1 cellular context compared by ENCODE assay signal in the genomic region with DNA sequence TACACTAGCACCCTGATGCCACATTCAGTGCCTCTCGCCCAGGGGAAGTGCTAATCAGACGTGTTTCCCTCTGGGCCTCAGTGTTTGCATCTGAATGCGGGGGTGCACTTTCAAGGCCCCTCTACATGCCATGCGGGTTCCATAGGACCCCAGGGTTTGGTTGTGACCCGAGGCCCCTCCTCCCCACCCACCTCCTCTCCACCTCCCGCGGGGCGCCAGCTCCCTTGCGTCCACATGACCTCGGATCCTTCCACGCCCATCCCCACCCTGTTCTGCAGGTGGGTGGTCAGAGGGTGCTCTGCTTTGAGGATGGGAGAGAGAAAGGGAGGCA.
TF ChIP-seq lines count a peak whose summit lies in the region.

No MANE protein-coding gene starts in this region.

TF ChIP-seq in GM12878, 131 proteins besides CTCF, POLR2A, EP300 and RAD21:
- TF ChIP-seq POLR2AphosphoS5 (IDR thresholded peaks at IDR 0.05; ENCODE audit: low read length) (peak; percentile 32; the same call in 1 of the 2 replicates), EGR1 (IDR thresholded peaks at IDR 0.05; ENCODE audit: borderline replicate concordance in 1 of 2, low read depth in 2 of 2, low read length in 2 of 2) (no peak), BHLHE40 (IDR thresholded peaks at IDR 0.05; ENCODE audit: borderline replicate concordance in 1 of 2, low read depth in 2 of 2, low read length in 1 of 2) (no peak), CREB1 (IDR thresholded peaks at IDR 0.05; ENCODE audit: low read depth) (no peak), SMAD5 (IDR thresholded peaks at IDR 0.05; ENCODE audit: low read depth) (no peak), MTA3 (IDR thresholded peaks at IDR 0.05; ENCODE audit: borderline replicate concordance, low read length) (no peak), HDGF (IDR thresholded peaks at IDR 0.05) (peak; percentile 71), PAX8 (IDR thresholded peaks at IDR 0.05) (no peak), SPI1 (IDR thresholded peaks at IDR 0.05; ENCODE audit: borderline replicate concordance, insufficient read depth, low read depth, low read length) (no peak; the same call in 1 of the 2 replicates), RB1 (IDR thresholded peaks at IDR 0.05; ENCODE audit: borderline replicate concordance) (no peak), YBX1 (IDR thresholded peaks at IDR 0.05) (no peak), SREBF1 (IDR thresholded peaks at IDR 0.05; ENCODE audit: low read length) (no peak), BMI1 (IDR thresholded peaks at IDR 0.05; ENCODE audit: borderline replicate concordance) (peak; percentile 7; the same call in 1 of the 2 replicates)
- TF ChIP-seq, protein P1, sequence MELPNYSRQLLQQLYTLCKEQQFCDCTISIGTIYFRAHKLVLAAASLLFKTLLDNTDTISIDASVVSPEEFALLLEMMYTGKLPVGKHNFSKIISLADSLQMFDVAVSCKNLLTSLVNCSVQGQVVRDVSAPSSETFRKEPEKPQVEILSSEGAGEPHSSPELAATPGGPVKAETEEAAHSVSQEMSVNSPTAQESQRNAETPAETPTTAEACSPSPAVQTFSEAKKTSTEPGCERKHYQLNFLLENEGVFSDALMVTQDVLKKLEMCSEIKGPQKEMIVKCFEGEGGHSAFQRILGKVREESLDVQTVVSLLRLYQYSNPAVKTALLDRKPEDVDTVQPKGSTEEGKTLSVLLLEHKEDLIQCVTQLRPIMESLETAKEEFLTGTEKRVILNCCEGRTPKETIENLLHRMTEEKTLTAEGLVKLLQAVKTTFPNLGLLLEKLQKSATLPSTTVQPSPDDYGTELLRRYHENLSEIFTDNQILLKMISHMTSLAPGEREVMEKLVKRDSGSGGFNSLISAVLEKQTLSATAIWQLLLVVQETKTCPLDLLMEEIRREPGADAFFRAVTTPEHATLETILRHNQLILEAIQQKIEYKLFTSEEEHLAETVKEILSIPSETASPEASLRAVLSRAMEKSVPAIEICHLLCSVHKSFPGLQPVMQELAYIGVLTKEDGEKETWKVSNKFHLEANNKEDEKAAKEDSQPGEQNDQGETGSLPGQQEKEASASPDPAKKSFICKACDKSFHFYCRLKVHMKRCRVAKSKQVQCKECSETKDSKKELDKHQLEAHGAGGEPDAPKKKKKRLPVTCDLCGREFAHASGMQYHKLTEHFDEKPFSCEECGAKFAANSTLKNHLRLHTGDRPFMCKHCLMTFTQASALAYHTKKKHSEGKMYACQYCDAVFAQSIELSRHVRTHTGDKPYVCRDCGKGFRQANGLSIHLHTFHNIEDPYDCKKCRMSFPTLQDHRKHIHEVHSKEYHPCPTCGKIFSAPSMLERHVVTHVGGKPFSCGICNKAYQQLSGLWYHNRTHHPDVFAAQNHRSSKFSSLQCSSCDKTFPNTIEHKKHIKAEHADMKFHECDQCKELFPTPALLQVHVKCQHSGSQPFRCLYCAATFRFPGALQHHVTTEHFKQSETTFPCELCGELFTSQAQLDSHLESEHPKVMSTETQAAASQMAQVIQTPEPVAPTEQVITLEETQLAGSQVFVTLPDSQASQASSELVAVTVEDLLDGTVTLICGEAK (IDR thresholded peaks at IDR 0.05; ENCODE audit: borderline replicate concordance): no peak
- TF ChIP-seq, protein P2, sequence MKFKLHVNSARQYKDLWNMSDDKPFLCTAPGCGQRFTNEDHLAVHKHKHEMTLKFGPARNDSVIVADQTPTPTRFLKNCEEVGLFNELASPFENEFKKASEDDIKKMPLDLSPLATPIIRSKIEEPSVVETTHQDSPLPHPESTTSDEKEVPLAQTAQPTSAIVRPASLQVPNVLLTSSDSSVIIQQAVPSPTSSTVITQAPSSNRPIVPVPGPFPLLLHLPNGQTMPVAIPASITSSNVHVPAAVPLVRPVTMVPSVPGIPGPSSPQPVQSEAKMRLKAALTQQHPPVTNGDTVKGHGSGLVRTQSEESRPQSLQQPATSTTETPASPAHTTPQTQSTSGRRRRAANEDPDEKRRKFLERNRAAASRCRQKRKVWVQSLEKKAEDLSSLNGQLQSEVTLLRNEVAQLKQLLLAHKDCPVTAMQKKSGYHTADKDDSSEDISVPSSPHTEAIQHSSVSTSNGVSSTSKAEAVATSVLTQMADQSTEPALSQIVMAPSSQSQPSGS (IDR thresholded peaks at IDR 0.05; ENCODE audit: low read length): no peak
- TF ChIP-seq, protein P3, sequence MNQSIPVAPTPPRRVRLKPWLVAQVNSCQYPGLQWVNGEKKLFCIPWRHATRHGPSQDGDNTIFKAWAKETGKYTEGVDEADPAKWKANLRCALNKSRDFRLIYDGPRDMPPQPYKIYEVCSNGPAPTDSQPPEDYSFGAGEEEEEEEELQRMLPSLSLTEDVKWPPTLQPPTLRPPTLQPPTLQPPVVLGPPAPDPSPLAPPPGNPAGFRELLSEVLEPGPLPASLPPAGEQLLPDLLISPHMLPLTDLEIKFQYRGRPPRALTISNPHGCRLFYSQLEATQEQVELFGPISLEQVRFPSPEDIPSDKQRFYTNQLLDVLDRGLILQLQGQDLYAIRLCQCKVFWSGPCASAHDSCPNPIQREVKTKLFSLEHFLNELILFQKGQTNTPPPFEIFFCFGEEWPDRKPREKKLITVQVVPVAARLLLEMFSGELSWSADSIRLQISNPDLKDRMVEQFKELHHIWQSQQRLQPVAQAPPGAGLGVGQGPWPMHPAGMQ (IDR thresholded peaks at IDR 0.05; ENCODE audit: borderline replicate concordance): no peak
- TF ChIP-seq, protein P4, sequence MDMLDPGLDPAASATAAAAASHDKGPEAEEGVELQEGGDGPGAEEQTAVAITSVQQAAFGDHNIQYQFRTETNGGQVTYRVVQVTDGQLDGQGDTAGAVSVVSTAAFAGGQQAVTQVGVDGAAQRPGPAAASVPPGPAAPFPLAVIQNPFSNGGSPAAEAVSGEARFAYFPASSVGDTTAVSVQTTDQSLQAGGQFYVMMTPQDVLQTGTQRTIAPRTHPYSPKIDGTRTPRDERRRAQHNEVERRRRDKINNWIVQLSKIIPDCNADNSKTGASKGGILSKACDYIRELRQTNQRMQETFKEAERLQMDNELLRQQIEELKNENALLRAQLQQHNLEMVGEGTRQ (IDR thresholded peaks at IDR 0.05; ENCODE audit: borderline replicate concordance, low read depth, low read length): no peak
